In the genomic region with DNA sequence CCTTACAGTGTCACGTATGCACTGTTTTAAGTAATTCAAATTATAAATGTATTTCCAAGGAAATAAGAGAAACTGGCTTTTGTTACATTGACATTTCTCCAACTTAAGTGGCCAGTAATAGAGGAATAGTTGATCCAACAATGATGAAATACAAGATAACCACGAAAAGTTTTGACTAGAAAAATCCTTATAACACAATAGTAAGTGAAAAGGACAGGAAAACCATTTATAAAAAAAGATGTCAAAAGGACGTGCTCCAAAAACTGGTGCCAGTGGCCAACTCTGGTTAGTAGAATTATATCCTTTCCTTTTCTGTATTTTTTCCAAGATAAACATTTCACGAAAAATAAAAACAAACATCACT, we compare ENCODE assay signal across 23 cellular contexts.
DNase-seq lines count a peak whose midpoint lies in the region; ATAC-seq, FAIRE-seq and TF ChIP-seq lines count a peak whose summit lies in the region.
"Had no signal": no experiment of that assay in that cellular context is flagged by ENCODE, and none has a peak within 500 bp of the region (broad histone marks: within the 10 kb centered on the region; RNA-seq: fewer than 3 reads in every experiment).

No MANE protein-coding gene starts in this region.

- H4K20me1 ChIP-seq in SK-N-SH (ENCODE audit: insufficient read depth): peaks cover 4% of the 10 kb centered on the region
- no peaks in the 10 kb centered on the region for H4K20me1 ChIP-seq in K562 (replicated peaks; ENCODE audit: control insufficient read depth, insufficient read depth, low read length)

- WGBS in SK-N-SH (ENCODE audit: low lambda C conversion rate): 28% methylated on average over 4 of the region's 4 CpGs
- 21% methylated on average over 4 of the region's 4 CpGs for WGBS in K562 (ENCODE audit: insufficient coverage, low coverage, missing lambda C conversion rate)
- WGBS in mesodermal cell (ENCODE audit: insufficient coverage in 2 of 2), 2 experiments: 60% methylated on average over 1 of the region's 4 CpGs; no CpG with 5 or more reads in 1 of the 2 experiments

- H3K9ac ChIP-seq in SK-N-SH: no peak overlapping the region; the same call in 1 of the 2 replicates
- H3K9ac ChIP-seq in K562 (ENCODE audit: insufficient read depth in 1 of 2, low read depth in 2 of 2, low read length in 2 of 2): peak overlapping the region in 1 of 2 experiments; percentile 42; a peak in 2 of 4 replicates

- H3K27me3 ChIP-seq in SK-N-SH (ENCODE audit: insufficient read depth) (no peaks in the 10 kb centered on the region), K562 (ENCODE audit: control insufficient read depth in 2 of 2, insufficient read depth in 2 of 2, low read length in 2 of 2) (no peaks in the 10 kb centered on the region), tibial artery (no peaks in the 10 kb centered on the region)

- H3K4me2 ChIP-seq in SK-N-SH (peak overlapping the region; percentile 67), K562 (ENCODE audit: insufficient read depth, low read length) (peak overlapping the region; percentile 63; the same call in 1 of the 2 replicates)

- TF ChIP-seq RAD21 in SK-N-SH (IDR thresholded peaks at IDR 0.05; ENCODE audit: low read length) (no peak), K562 (CRISPR knock-in tag; conservative IDR thresholded peaks at IDR 0.05 in 1 of 2, IDR thresholded peaks at IDR 0.05 in 1 of 2) (no peak)

- H3K79me2 ChIP-seq in SK-N-SH (ENCODE audit: insufficient read depth): no peaks in the 10 kb centered on the region
- no peaks in the 10 kb centered on the region for H3K79me2 ChIP-seq in K562 (ENCODE audit: control insufficient read depth, insufficient read depth, low read length)

- H3K4me3 ChIP-seq in SK-N-SH (ENCODE audit: low read depth in 2 of 2, low read length in 1 of 2): no peak overlapping the region; a peak in 1 of 4 replicates
- H3K4me3 ChIP-seq in K562: no peak overlapping the region
- H3K4me3 ChIP-seq in mesodermal cell (ENCODE audit: extremely low read depth, insufficient read depth, low read length, poor library complexity, severe bottlenecking): no peak overlapping the region
- H3K4me3 ChIP-seq in tibial artery: no peak overlapping the region
- H3K4me3 ChIP-seq: SK-N-MC, skin epidermis had no signal

- H3K4me1 ChIP-seq in SK-N-SH (ENCODE audit: control insufficient read depth in 1 of 2, insufficient read depth in 2 of 2, low read depth in 1 of 2, low read length in 1 of 2): peaks cover 14 to 48% of the 10 kb centered on the region in 2 experiments
- H3K4me1 ChIP-seq in K562 (replicated peaks in 1 of 2; ENCODE audit: control insufficient read depth in 2 of 2, insufficient read depth in 2 of 2, low read length in 2 of 2): peaks cover 27 to 61% of the 10 kb centered on the region in 2 experiments
- peaks cover 31% of the 10 kb centered on the region for H3K4me1 ChIP-seq in mesodermal cell (ENCODE audit: control insufficient read depth, insufficient read depth, low read length, poor library complexity, severe bottlenecking)
- H3K4me1 ChIP-seq in tibial artery: peaks cover 0 to 22% (median 15%) of the 10 kb centered on the region in 4 donors

- H2AFZ ChIP-seq in SK-N-SH (ENCODE audit: low read depth) (no peak overlapping the region), K562 (ENCODE audit: low read depth, low read length) (peak overlapping the region; percentile 49; the same call in 1 of the 2 replicates)

- TF ChIP-seq EP300 in SK-N-SH (IDR thresholded peaks at IDR 0.05; ENCODE audit: borderline replicate concordance in 1 of 2, low read depth in 1 of 2, low read length in 1 of 2): peak in 1 of 2 experiments; percentile 57; a peak in 1 of 4 replicates
- no peak for TF ChIP-seq EP300 in K562 (IDR thresholded peaks at IDR 0.05; ENCODE audit: low read length)

- no peak for FAIRE-seq in K562 (lab: Jason Lieb, UNC)
- FAIRE-seq: GM12892 had no signal

- no peak for DNase-seq in SK-N-SH
- no peak for DNase-seq in K562 (ENCODE audit: extremely low read depth in 1 of 4, low spot score in 3 of 4)
- no peak for DNase-seq in tibial artery
- DNase-seq in iPS-NIHi7 (ENCODE audit: extremely low spot score): no peak
- no peak for DNase-seq in GM10266 (ENCODE audit: extremely low spot score)
- DNase-seq: activated CD4-positive, alpha-beta T cell treated with anti-CD3 and anti-CD28 coated beads for 36 hours; activated CD8-positive, alpha-beta memory T cell treated with anti-CD3 and anti-CD28 coated beads for 24 hours; activated gamma-delta T cell; CD4-positive, alpha-beta memory T cell; GOT3; Karpas-422; naive B cell; NCI-H1436; NCI-H2081 treated with DMSO at 0.1 percent for 48 hours; NCI-H774; stimulated activated CD4-positive, alpha-beta T cell treated with anti-CD3 and anti-CD28 coated beads, Interleukin-1b, Interleukin-23, amount 100 ng/mL, for 48 hours; T-helper 17 cell had no signal

- CTCF ChIA-PET in SK-N-SH (lab: Yijun Ruan, JAX): interaction anchor here (0.6 to 1.6 kb wide), 5 partner anchors 10 to 620 kb away, joined by 3 to 6 read pairs (median 3); no protein-coding TSS in a partner anchor
- CTCF ChIA-PET in K562 (lab: Yijun Ruan, JAX; ENCODE audit: low intra/inter-chr PET ratio): interaction anchor here (0.5 kb wide), 1 partner anchor 1015 kb away, joined by 3 read pairs; no protein-coding TSS in a partner anchor

- POLR2A ChIA-PET in SK-N-SH (lab: Yijun Ruan, JAX) (interaction anchor here (0.5 kb wide), 1 partner anchor 57 kb away, joined by 4 read pairs; no protein-coding TSS in a partner anchor), K562 (lab: Yijun Ruan, JAX) (interaction anchor here (0.8 to 1.4 kb wide), 4 partner anchors 9 to 24 kb away, joined by 3 to 6 read pairs (median 4); no protein-coding TSS in a partner anchor)

- intact Hi-C loops in K562 (cut with micrococcal nuclease) (loop anchor here (5.0 kb wide), 1 partner anchor 45 kb away; no protein-coding TSS in a partner anchor), tibial artery (cut with DNase I; ENCODE audit: low total_unique reads) (no loop called here)

- no peak for TF ChIP-seq CTCF in SK-N-SH (IDR thresholded peaks at IDR 0.05)
- TF ChIP-seq CTCF in K562 (IDR thresholded peaks at IDR 0.05 in 2 of 3, conservative IDR thresholded peaks at IDR 0.05 in 1 of 3; ENCODE audit: insufficient read depth in 2 of 3, low read depth in 1 of 3, low read length in 3 of 3): no peak
- TF ChIP-seq CTCF in tibial artery (IDR thresholded peaks at IDR 0.05): no peak
- no peak for TF ChIP-seq CTCF in GM10266 (IDR thresholded peaks at IDR 0.05; ENCODE audit: control insufficient read depth, insufficient read depth, low read depth, missing control alignments)

- in situ Hi-C loops in K562 (cut with MboI): no loop called here

- no peak for TF ChIP-seq POLR2A in K562 (conservative IDR thresholded peaks at IDR 0.05)

- no peaks in the 10 kb centered on the region for H3K9me2 ChIP-seq in SK-N-SH

- peak overlapping the region; percentile 81 to 82 for H3K27ac ChIP-seq in SK-N-SH (ENCODE audit: low read depth in 2 of 2, low read length in 1 of 2)
- H3K27ac ChIP-seq in K562 (ENCODE audit: extremely low read depth, low read depth, low read length): peak overlapping the region; percentile 80
- peak overlapping the region; percentile 91 for H3K27ac ChIP-seq in mesodermal cell (ENCODE audit: low read depth, low read length, severe bottlenecking)
- H3K27ac ChIP-seq in tibial artery: peak overlapping the region; percentile 14 to 46
- H3K27ac ChIP-seq: HL-60, SK-N-MC had no signal

- H3K36me3 ChIP-seq in SK-N-SH (replicated peaks in 1 of 2; ENCODE audit: control insufficient read depth in 1 of 2, insufficient read depth in 2 of 2, low read length in 1 of 2) (peaks cover 13 to 19% of the 10 kb centered on the region in 2 experiments), K562 (ENCODE audit: control insufficient read depth, insufficient read depth, low read length) (peaks cover 16% of the 10 kb centered on the region), mesodermal cell (ENCODE audit: control insufficient read depth, insufficient read depth, low read length) (peaks cover 11% of the 10 kb centered on the region), tibial artery (peaks cover 0 to 23% (median 0%) of the 10 kb centered on the region in 3 donors)

- no peaks in the 10 kb centered on the region for H3K9me3 ChIP-seq in SK-N-SH
- H3K9me3 ChIP-seq in K562 (replicated peaks; ENCODE audit: control insufficient read depth, insufficient read depth, low read depth, low read length): no peaks in the 10 kb centered on the region
- no peaks in the 10 kb centered on the region for H3K9me3 ChIP-seq in mesodermal cell (ENCODE audit: control insufficient read depth, low read length)
- no peaks in the 10 kb centered on the region for H3K9me3 ChIP-seq in tibial artery

- no TSS peak for BruUV-seq in K562 (replicated peaks; lab: Mats Ljungman, UMichigan)

- peaks cover 10% of the 10 kb centered on the region for H3F3A ChIP-seq in SK-N-SH (replicated peaks; ENCODE audit: insufficient read depth)

- H3K9me1 ChIP-seq in K562 (ENCODE audit: control insufficient read depth, insufficient read depth, low read length): no peaks in the 10 kb centered on the region

- no peak for ATAC-seq in K562
- ATAC-seq in GM21390 (IDR thresholded peaks at IDR 0.05; ENCODE audit: unreplicated experiment): no peak
- ATAC-seq: activated CD4-positive, alpha-beta T cell treated with anti-CD3 and anti-CD28 coated beads for 36 hours; T-helper 17 cell had no signal

TF ChIP-seq in K562, 482 proteins besides CTCF, POLR2A, EP300 and RAD21:
- no peak for TF ChIP-seq DPF2 (IDR thresholded peaks at IDR 0.05)
- TF ChIP-seq PTTG1 (tag; IDR thresholded peaks at IDR 0.05; ENCODE audit: low read depth): no peak
- no peak for TF ChIP-seq SMARCA5 (IDR thresholded peaks at IDR 0.05)
- TF ChIP-seq ZNF263 (CRISPR knock-in tag; IDR thresholded peaks at IDR 0.05; ENCODE audit: borderline replicate concordance): no peak
- no peak for TF ChIP-seq SMC3 (conservative IDR thresholded peaks at IDR 0.05; ENCODE audit: insufficient read depth, low read depth, low read length)
- TF ChIP-seq ATF1 (CRISPR knock-in tag; IDR thresholded peaks at IDR 0.05): no peak
- TF ChIP-seq ATF1 (tag; IDR thresholded peaks at IDR 0.05): no peak
- TF ChIP-seq HNRNPH1 (optimal IDR thresholded peaks at IDR 0.05; ENCODE audit: low read depth, low read length): no peak
- TF ChIP-seq ZNF121 (CRISPR knock-in tag; conservative IDR thresholded peaks at IDR 0.05): no peak
- TF ChIP-seq GATAD2B (IDR thresholded peaks at IDR 0.05; ENCODE audit: borderline replicate concordance): no peak
- no peak for TF ChIP-seq PHB (CRISPR knock-in tag; IDR thresholded peaks at IDR 0.05)
- no peak for TF ChIP-seq SIX5 (IDR thresholded peaks at IDR 0.05; ENCODE audit: borderline replicate concordance in 1 of 2, insufficient read depth in 1 of 2, low read depth in 1 of 2, low read length in 2 of 2)
TF ChIP-seq in K562: peak in this region for 0.

Comparison
In these comparisons a context has a peak if more than half of its experiments do, and no peak if none do; other contexts are left out.
1. H3K27ac ChIP-seq: peak in every context shown above with its lines; median percentile 91 in mesodermal cell; 82 in SK-N-SH; 80 in K562; 30 in tibial artery.